19 cellular contexts compared by ENCODE assay signal in the genomic region with DNA sequence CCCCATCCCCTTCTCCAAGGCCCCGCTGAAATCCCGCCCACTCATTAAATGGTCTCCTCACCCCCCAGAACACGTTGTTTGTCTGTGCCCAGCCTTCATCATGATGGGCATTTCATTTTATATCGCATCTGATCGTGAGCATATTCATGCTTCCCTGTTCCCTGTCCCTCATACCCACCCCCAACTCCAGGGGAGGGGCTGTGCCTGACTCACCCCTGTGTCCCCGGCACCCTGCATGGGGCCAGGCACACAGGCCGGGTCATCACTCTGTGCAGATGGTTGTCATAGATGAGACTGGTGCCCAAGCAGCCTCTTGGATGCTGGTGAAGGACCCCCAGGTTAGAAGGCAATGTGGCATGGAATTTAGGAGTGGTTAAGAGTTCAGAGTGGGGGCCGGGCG. TPM values are rescaled to one million over a fixed set of nuclear protein-coding genes. Genes with fewer than 3 reads are reported as not detected.
DNase-seq lines count a peak whose midpoint lies in the region; ATAC-seq and TF ChIP-seq lines count a peak whose summit lies in the region.
"Had no signal": no experiment of that assay in that cellular context is flagged by ENCODE, and none has a peak within 500 bp of the region (broad histone marks: within the 10 kb centered on the region; RNA-seq: fewer than 3 reads in every experiment).

No MANE protein-coding gene starts in this region.

- intact Hi-C loops in Calu3 (cut with micrococcal nuclease; ENCODE audit: unreplicated experiment) = no loop called here

- no peaks in the 10 kb centered on the region for H3K9me3 ChIP-seq in mucosa of rectum (ENCODE audit: control insufficient read depth in 2 of 2, low read length in 2 of 2)
- H3K9me3 ChIP-seq: BLaER1 treated with 17β-estradiol and CSF1 and Interleukin-3, amounts not matched to agents 10 nM and 100 nM; MG63 had no signal

- peaks cover 58 to 63% of the 10 kb centered on the region in 2 donors for H3K4me1 ChIP-seq in mucosa of rectum (ENCODE audit: control insufficient read depth in 2 of 2, insufficient read depth in 2 of 2, low read length in 2 of 2)
- H3K4me1 ChIP-seq: BLaER1 treated with 17β-estradiol and CSF1 and Interleukin-3, amounts not matched to agents 10 nM and 100 nM had no signal

- TF ChIP-seq CTCF in Calu3 (IDR thresholded peaks at IDR 0.05; ENCODE audit: unreplicated experiment) = no peak
- no peak for TF ChIP-seq CTCF in chondrocyte (IDR thresholded peaks at IDR 0.05)

- no peak overlapping the region for H3K4me3 ChIP-seq in mucosa of rectum (ENCODE audit: low read length in 2 of 2)
- H3K4me3 ChIP-seq: BLaER1 treated with 17β-estradiol and CSF1 and Interleukin-3, amounts not matched to agents 10 nM and 100 nM; MG63 had no signal

- H3K4me3 Mint-ChIP-seq in Calu3 (ENCODE audit: low read depth, unreplicated experiment) (peak overlapping the region; percentile 62), chondrocyte (ENCODE audit: unreplicated experiment) (no peak overlapping the region)
- H3K4me3 Mint-ChIP-seq: IgD-negative memory B cell had no signal

- H3K9ac ChIP-seq in mucosa of rectum (ENCODE audit: low read depth in 1 of 2, low read length in 2 of 2) = peak overlapping the region in 1 of 2 donors; percentile 50
- H3K9ac ChIP-seq: BLaER1 treated with 17β-estradiol and CSF1 and Interleukin-3, amounts not matched to agents 10 nM and 100 nM had no signal

- H3K36me3 Mint-ChIP-seq in Calu3 (ENCODE audit: insufficient read depth, unreplicated experiment) (peaks cover 24% of the 10 kb centered on the region), chondrocyte (ENCODE audit: low read depth) (no peaks in the 10 kb centered on the region)
- H3K36me3 Mint-ChIP-seq: IgD-negative memory B cell had no signal

- H3K4me1 Mint-ChIP-seq in Calu3 (ENCODE audit: low read depth, unreplicated experiment) (peaks cover 71% of the 10 kb centered on the region), chondrocyte (ENCODE audit: low read depth) (peaks cover 17% of the 10 kb centered on the region)

- BruUV-seq in Calu3 (replicated peaks; lab: Mats Ljungman, UMichigan) = no TSS peak

- peak overlapping the region; percentile 92 to 94 for H3K27ac ChIP-seq in mucosa of rectum (ENCODE audit: low read depth in 2 of 2, low read length in 2 of 2)
- H3K27ac ChIP-seq in substantia nigra (ENCODE audit: low read depth, low read length, poor library complexity, severe bottlenecking) = peak overlapping the region; percentile 63
- H3K27ac ChIP-seq: BLaER1 treated with 17β-estradiol and CSF1 and Interleukin-3, amounts not matched to agents 10 nM and 100 nM had no signal

- no peaks in the 10 kb centered on the region for H3K36me3 ChIP-seq in mucosa of rectum (ENCODE audit: control insufficient read depth in 2 of 2, insufficient read depth in 2 of 2, low read length in 2 of 2)
- H3K36me3 ChIP-seq: BLaER1 treated with 17β-estradiol and CSF1 and Interleukin-3, amounts not matched to agents 10 nM and 100 nM; MG63 had no signal

- H3K27me3 Mint-ChIP-seq in Calu3 (ENCODE audit: unreplicated experiment) = no peaks in the 10 kb centered on the region
- peaks cover 15% of the 10 kb centered on the region for H3K27me3 Mint-ChIP-seq in chondrocyte (ENCODE audit: low read depth)

- CTCF ChIA-PET in Calu3 (lab: Charles Lee) = no interaction called here

- ATAC-seq in GM21367 (IDR thresholded peaks at IDR 0.05; ENCODE audit: unreplicated experiment) (no peak), HG02642 (IDR thresholded peaks at IDR 0.05; ENCODE audit: poor library complexity, unreplicated experiment) (no peak)
- ATAC-seq: Panc1 had no signal

- no peaks in the 10 kb centered on the region for H3K9me3 Mint-ChIP-seq in Calu3 (ENCODE audit: low read depth, unreplicated experiment)
- H3K9me3 Mint-ChIP-seq in chondrocyte (ENCODE audit: low read depth) = no peaks in the 10 kb centered on the region

- peaks cover 2 to 6% of the 10 kb centered on the region in 2 donors for H3K27me3 ChIP-seq in mucosa of rectum (ENCODE audit: control insufficient read depth in 2 of 2, insufficient read depth in 2 of 2, low read length in 2 of 2)
- H3K27me3 ChIP-seq: MG63 had no signal

- no peak for DNase-seq in Calu3
- peak; percentile 39 for DNase-seq in chondrocyte (ENCODE audit: low spot score)
- DNase-seq in substantia nigra (lab: John Stamatoyannopoulos, UW) = no peak
- DNase-seq in SHP77 treated with DMSO at 0.1 percent for 48 hours (lab: John Stamatoyannopoulos, UW) = no peak
- DNase-seq in NCI-H2196 (lab: John Stamatoyannopoulos, UW; ENCODE audit: unreplicated experiment) = no peak
- DNase-seq: DND-41, Kasumi-1, MG63, NCI-H1092, NCI-H146, NCI-H2081, NCI-H2171 treated with DMSO at 0.1 percent for 48 hours, NCI-H446 treated with DMSO at 0.1 percent for 48 hours had no signal

- peak overlapping the region; percentile 81 for H3K27ac Mint-ChIP-seq in Calu3 (ENCODE audit: unreplicated experiment)
- no peak overlapping the region for H3K27ac Mint-ChIP-seq in chondrocyte (ENCODE audit: unreplicated experiment)
- H3K27ac Mint-ChIP-seq: IgD-negative memory B cell had no signal

RNA-seq across cellular contexts. Expression of a gene that starts 11.0 kb away (rescaled TPM):
- total RNA-seq in Calu3 (2022) (56.0 and 66.0 TPM in 2 replicates), chondrocyte (8.7 to 13.2 TPM (median 12.9 TPM) in 3 replicates)

RNA-seq across cellular contexts. Expression of a gene that starts 32.9 kb away (rescaled TPM):
- total RNA-seq in Calu3 (2022) (21.9 and 24.3 TPM in 2 replicates), chondrocyte (30.8 to 38.2 TPM (median 36.2 TPM) in 3 replicates)
